Comparison of ENCODE assay signal across 1 cellular context in the genomic region with DNA sequence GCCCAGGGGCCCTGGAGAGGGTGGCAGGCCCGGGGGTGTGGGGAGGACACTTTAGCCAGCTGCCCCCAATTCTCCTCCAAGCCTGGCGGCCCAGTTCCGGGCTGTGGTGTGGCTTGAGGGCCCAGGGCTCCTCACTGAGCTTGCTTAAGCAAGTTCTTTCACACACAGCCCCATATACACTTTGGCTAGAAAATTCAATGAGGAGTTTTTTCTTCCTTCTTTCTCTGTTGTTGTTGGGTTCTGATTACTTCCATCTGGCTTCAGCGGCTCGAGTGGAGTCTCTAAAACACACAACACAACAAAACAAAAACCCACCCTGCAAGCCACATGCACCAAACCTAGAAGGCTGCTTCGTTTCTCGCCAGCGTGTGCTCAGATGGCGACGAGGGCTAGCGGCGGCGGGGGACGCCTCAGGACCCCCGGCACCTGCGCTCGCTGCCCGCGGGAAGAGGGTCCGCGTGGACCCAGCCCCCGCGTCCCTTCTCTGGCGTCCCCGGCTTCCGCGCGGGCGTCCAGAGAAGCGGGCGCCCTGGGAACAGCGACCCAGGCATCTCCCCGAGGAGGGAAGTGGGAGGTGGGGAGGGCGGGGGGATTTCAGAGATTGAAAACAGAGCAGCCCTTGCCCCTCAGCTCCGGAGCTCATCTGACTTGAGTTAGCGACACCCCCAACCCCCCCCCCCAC.
A peak's percentile ranks its signal among the peaks of the same experiment; 100 is the strongest.
TF ChIP-seq lines count a peak whose summit lies in the region.

No MANE protein-coding gene starts in this region.

TF ChIP-seq in HepG2, 621 proteins besides CTCF, POLR2A, EP300 and RAD21 (continued from another document):
- no peak for TF ChIP-seq ZNF614 (CRISPR knock-in tag; IDR thresholded peaks at IDR 0.05; ENCODE audit: borderline replicate concordance)
- TF ChIP-seq, protein P1, sequence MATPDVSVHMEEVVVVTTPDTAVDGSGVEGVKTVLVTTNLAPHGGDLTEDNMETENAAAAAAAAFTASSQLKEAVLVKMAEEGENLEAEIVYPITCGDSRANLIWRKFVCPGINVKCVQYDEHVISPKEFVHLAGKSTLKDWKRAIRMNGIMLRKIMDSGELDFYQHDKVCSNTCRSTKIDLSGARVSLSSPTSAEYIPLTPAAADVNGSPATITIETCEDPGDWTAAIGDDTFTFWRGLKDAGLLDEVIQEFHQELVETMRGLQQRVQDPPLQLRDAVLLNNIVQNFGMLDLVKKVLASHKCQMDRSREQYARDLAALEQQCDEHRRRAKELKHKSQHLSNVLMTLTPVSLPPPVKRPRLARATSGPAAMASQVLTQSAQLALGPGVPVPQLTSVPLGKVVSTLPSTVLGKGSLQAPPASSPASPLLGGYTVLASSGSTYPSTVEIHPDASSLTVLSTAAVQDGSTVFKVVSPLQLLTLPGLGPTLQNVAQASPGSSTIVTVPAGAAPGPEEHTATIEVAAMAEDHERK (CRISPR knock-in tag; IDR thresholded peaks at IDR 0.05; ENCODE audit: low read depth): no peak
- peak; percentile 65; the same call in 1 of the 2 replicates for TF ChIP-seq EZH2 (conservative IDR thresholded peaks at IDR 0.05; ENCODE audit: low read depth, low read length)
- 0 out of 2 replicates have a peak, but pooled peaks have one; percentile 1 for TF ChIP-seq ZNF558 (CRISPR knock-in tag; IDR thresholded peaks at IDR 0.05; ENCODE audit: borderline replicate concordance)
